8 cellular contexts compared by ENCODE assay signal in the genomic region with DNA sequence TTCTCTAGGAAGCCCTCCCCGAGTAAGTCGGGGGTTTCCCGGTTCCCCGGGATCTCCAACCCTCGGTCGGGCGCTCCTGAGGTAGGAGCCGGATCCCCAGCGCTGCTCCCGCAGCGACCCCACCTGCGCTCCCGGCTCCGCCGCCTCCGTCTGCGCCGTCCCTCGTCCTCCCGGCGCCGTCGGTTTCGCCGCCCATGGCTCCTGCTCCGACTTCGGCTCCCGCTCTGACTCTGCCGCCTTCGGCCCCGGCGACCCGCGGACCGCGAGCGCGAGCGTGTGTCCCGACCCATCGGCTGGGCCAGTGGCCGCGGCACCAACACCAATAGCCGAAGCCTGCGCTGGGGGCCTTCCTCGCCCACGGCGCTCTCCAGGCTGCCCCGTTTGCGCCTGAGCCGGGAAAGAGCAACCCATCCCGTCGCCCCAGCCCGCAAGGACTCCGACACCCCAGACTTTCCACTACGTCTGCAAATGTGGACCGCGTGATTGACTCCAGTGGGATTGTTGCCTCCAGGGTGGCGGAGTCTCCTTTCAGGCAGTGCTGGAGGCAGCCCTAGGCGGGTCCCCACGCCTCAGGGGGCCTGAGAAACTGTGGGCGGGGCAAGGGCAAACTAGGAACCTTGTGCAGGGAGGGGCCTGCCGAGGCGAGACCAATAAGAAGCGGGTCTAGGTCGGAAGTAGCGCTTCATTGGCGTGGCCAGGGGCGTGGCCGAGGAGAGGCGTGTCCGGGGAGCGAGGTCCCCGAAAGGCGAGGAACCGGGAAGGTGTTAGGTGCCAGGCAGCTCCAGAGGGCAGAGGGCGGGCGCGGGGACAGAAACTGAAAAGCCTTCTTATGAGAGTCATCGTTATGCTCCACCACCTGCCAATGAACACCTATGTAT. TPM values are rescaled to one million over a fixed set of nuclear protein-coding genes. Genes with fewer than 3 reads are reported as not detected.
DNase-seq lines count a peak whose midpoint lies in the region; ATAC-seq, FAIRE-seq and TF ChIP-seq lines count a peak whose summit lies in the region.

A gene (minus strand): TSS at position 318 of the 878 bp plus-strand sequence. CDS start 28 bp downstream, at position 290.

- H3K36me3 ChIP-seq in CD8-positive, alpha-beta memory T cell (ENCODE audit: insufficient read depth, low read length) = no peaks in the 10 kb centered on the region
- H3K36me3 ChIP-seq in NT2/D1 (ENCODE audit: insufficient read depth, insufficient read length, low read length) = peaks cover 40% of the 10 kb centered on the region
- H3K36me3 ChIP-seq in H1 (ENCODE audit: control insufficient read depth in 2 of 4, insufficient read depth in 4 of 4, low read length in 3 of 4) = peaks cover 2 to 8% (median 3%) of the 10 kb centered on the region in 4 experiments; a peak in 4 of 8 replicates

- H3K4me3 ChIP-seq in CD8-positive, alpha-beta memory T cell (ENCODE audit: low read length) = peak within 1 kb of the TSS; percentile 87
- peak within 1 kb of the TSS; percentile 94 for H3K4me3 ChIP-seq in NT2/D1 (ENCODE audit: insufficient read length, low read depth)
- H3K4me3 ChIP-seq in H1 (ENCODE audit: extremely low read depth in 1 of 4, insufficient read depth in 2 of 4, low read depth in 3 of 4, low read length in 4 of 4) = peak within 1 kb of the TSS; percentile 89 to 100 (median 97)

- 0 out of 4 replicates have a peak, but pooled peaks of 1 of the 3 experiments have one; percentile 1 for TF ChIP-seq CTCF in H1 (IDR thresholded peaks at IDR 0.05; ENCODE audit: control extremely low read depth in 1 of 3, insufficient read depth in 1 of 3, low read depth in 1 of 3, low read length in 3 of 3)

- TF ChIP-seq RAD21 in H1 (IDR thresholded peaks at IDR 0.05 in 1 of 2, conservative IDR thresholded peaks at IDR 0.05 in 1 of 2; ENCODE audit: low read depth in 2 of 2, low read length in 2 of 2) = no peak

- no peaks in the 10 kb centered on the region for H3K9me3 Mint-ChIP-seq in CD8-positive, alpha-beta memory T cell
- no peaks in the 10 kb centered on the region for H3K9me3 Mint-ChIP-seq in activated CD8-positive, alpha-beta memory T cell treated with anti-CD3 and anti-CD28 coated beads, Interleukin-2, amount 10 ng/mL, durations not matched to agents 7 days and 5 days (ENCODE audit: low read depth)
- H3K9me3 Mint-ChIP-seq in memory B cell = no peaks in the 10 kb centered on the region

- H3K23me2 ChIP-seq in H1 (ENCODE audit: low read depth, low read length) = peaks cover 4% of the 10 kb centered on the region

- peak within 1 kb of the TSS; percentile 100 for H2BK15ac ChIP-seq in H1 (ENCODE audit: low read length)

- TF ChIP-seq POLR2A in H1 (IDR thresholded peaks at IDR 0.05; ENCODE audit: control extremely low read depth in 1 of 2, low read depth in 2 of 2, low read length in 2 of 2) = peak in 1 of 2 experiments; percentile 92; a peak in 2 of 3 replicates

- H3K4me3 Mint-ChIP-seq in CD8-positive, alpha-beta memory T cell = peak within 1 kb of the TSS; percentile 78 to 99 (median 96)
- peak within 1 kb of the TSS; percentile 86 for H3K4me3 Mint-ChIP-seq in activated CD8-positive, alpha-beta memory T cell treated with anti-CD3 and anti-CD28 coated beads, Interleukin-2, amount 10 ng/mL, durations not matched to agents 7 days and 5 days
- H3K4me3 Mint-ChIP-seq in memory B cell = peak within 1 kb of the TSS; percentile 97

- peaks cover 0 to 37% (median 4%) of the 10 kb centered on the region in 3 donors for H3K36me3 Mint-ChIP-seq in CD8-positive, alpha-beta memory T cell
- H3K36me3 Mint-ChIP-seq in activated CD8-positive, alpha-beta memory T cell treated with anti-CD3 and anti-CD28 coated beads, Interleukin-2, amount 10 ng/mL, durations not matched to agents 7 days and 5 days = peaks cover 5% of the 10 kb centered on the region
- peaks cover 4% of the 10 kb centered on the region for H3K36me3 Mint-ChIP-seq in memory B cell

- H4K8ac ChIP-seq in H1 (ENCODE audit: extremely low read depth, insufficient read depth, low read length) = peak within 1 kb of the TSS; percentile 100

- DNase-seq in CD8-positive, alpha-beta memory T cell = peak; percentile 98 to 99 (median 99)
- DNase-seq in HUDEP-2 (lab: John Stamatoyannopoulos, UW; ENCODE audit: unreplicated experiment in 76 of 76) (peak; percentile 80 to 100 (median 99)), NT2/D1 (ENCODE audit: low read depth, low spot score) (peak; percentile 97), H1 (ENCODE audit: low read depth in 1 of 2, low spot score in 2 of 2) (peak; percentile 93 to 98), memory B cell (ENCODE audit: low spot score in 2 of 2) (peak; percentile 98 to 99)
- peak; percentile 99 for DNase-seq in activated CD8-positive, alpha-beta memory T cell treated with anti-CD3 and anti-CD28 coated beads, Interleukin-2, amount 10 ng/mL, durations not matched to agents 7 days and 5 days
- DNase-seq in stimulated activated CD8-positive, alpha-beta memory T cell treated with anti-CD3 and anti-CD28 coated beads, Interleukin-12 subunit alpha, Interleukin-12 subunit beta, amount 100 ng/mL, for 24 hours (ENCODE audit: extremely low read depth) = peak; percentile 97

- 0 out of 2 replicates have a peak within 1 kb of the TSS, but pooled peaks have one; percentile 91 for H2BK20ac ChIP-seq in H1 (ENCODE audit: low read length)

- peak within 1 kb of the TSS; percentile 98 for H3K18ac ChIP-seq in H1 (ENCODE audit: extremely low read depth, low read length)

- H3K9me3 ChIP-seq in CD8-positive, alpha-beta memory T cell (ENCODE audit: low read length) = no peaks in the 10 kb centered on the region
- H3K9me3 ChIP-seq in NT2/D1 (ENCODE audit: insufficient read depth, low read length) = no peaks in the 10 kb centered on the region
- no peaks in the 10 kb centered on the region for H3K9me3 ChIP-seq in H1 (ENCODE audit: insufficient read depth in 2 of 2, low read depth in 1 of 2, low read length in 1 of 2)

- peaks cover 20% of the 10 kb centered on the region for H3K4me1 ChIP-seq in CD8-positive, alpha-beta memory T cell (ENCODE audit: insufficient read depth, low read length)
- H3K4me1 ChIP-seq in NT2/D1 (ENCODE audit: insufficient read depth, insufficient read length) = peaks cover 4% of the 10 kb centered on the region
- H3K4me1 ChIP-seq in H1 (replicated peaks in 1 of 4; ENCODE audit: control insufficient read depth in 3 of 4, insufficient read depth in 4 of 4, low read length in 3 of 4) = peaks cover 0 to 6% (median 2%) of the 10 kb centered on the region in 4 experiments; a peak in 4 of 7 replicates

- peaks cover 12% of the 10 kb centered on the region for H3K79me1 ChIP-seq in H1 (ENCODE audit: low read depth, low read length)

- CTCF ChIA-PET in CD8-positive, alpha-beta memory T cell (lab: Charles Lee) = no interaction called here
- CTCF ChIA-PET in activated CD8-positive, alpha-beta memory T cell treated with anti-CD3 and anti-CD28 coated beads, Interleukin-2, amount 10 ng/mL, durations not matched to agents 7 days and 5 days (lab: Charles Lee) = interaction anchor here (0.6 to 1.6 kb wide), 7 partner anchors 10 to 195 kb away, joined by 3 to 4 read pairs (median 3); no protein-coding TSS in a partner anchor
- CTCF ChIA-PET in H1 (lab: Charles Lee; ENCODE audit: partially characterized antibody) = interaction anchor here (1.2 to 1.3 kb wide), 2 partner anchors 42 to 844 kb away, joined by 3 read pairs; a partner anchor contains a TSS

- H3K4me1 Mint-ChIP-seq in CD8-positive, alpha-beta memory T cell = peaks cover 26 to 36% (median 36%) of the 10 kb centered on the region in 3 donors
- H3K4me1 Mint-ChIP-seq in activated CD8-positive, alpha-beta memory T cell treated with anti-CD3 and anti-CD28 coated beads, Interleukin-2, amount 10 ng/mL, durations not matched to agents 7 days and 5 days = peaks cover 24% of the 10 kb centered on the region
- peaks cover 19% of the 10 kb centered on the region for H3K4me1 Mint-ChIP-seq in memory B cell

- H4K20me1 ChIP-seq in H1 (replicated peaks in 1 of 2; ENCODE audit: control insufficient read depth in 1 of 2, insufficient read depth in 2 of 2, low read length in 2 of 2) = peaks cover 4 to 11% of the 10 kb centered on the region in 2 experiments

- POLR2A ChIA-PET in CD8-positive, alpha-beta memory T cell (lab: Charles Lee) = no interaction called here
- POLR2A ChIA-PET in H1 (lab: Charles Lee; ENCODE audit: partially characterized antibody) = interaction anchor here (1.1 to 1.5 kb wide), 4 partner anchors 9 to 126 kb away, joined by 4 to 5 read pairs (median 4); no protein-coding TSS in a partner anchor

- TF ChIP-seq EP300 in H1 (IDR thresholded peaks at IDR 0.05; ENCODE audit: borderline replicate concordance in 1 of 2, low read depth in 2 of 2, low read length in 2 of 2) = 0 out of 3 replicates have a peak, but pooled peaks of 1 of the 2 experiments have one; percentile 19

- H4K5ac ChIP-seq in H1 (ENCODE audit: insufficient read length, low read depth, low read length) = peak within 1 kb of the TSS; percentile 100

- no peaks in the 10 kb centered on the region for H3K27me3 Mint-ChIP-seq in CD8-positive, alpha-beta memory T cell
- H3K27me3 Mint-ChIP-seq in activated CD8-positive, alpha-beta memory T cell treated with anti-CD3 and anti-CD28 coated beads, Interleukin-2, amount 10 ng/mL, durations not matched to agents 7 days and 5 days = no peaks in the 10 kb centered on the region
- H3K27me3 Mint-ChIP-seq in memory B cell = no peaks in the 10 kb centered on the region

- H2AFZ ChIP-seq in H1 (ENCODE audit: low read length) = peak within 1 kb of the TSS; percentile 81; the same call in 1 of the 2 replicates

- H3K23ac ChIP-seq in H1 (ENCODE audit: insufficient read length) = no peak within 1 kb of the TSS

- H2BK120ac ChIP-seq in H1 (replicated peaks; ENCODE audit: low read depth, low read length) = peak within 1 kb of the TSS; percentile 41

- peaks cover 9 to 24% of the 10 kb centered on the region in 2 experiments for H3K79me2 ChIP-seq in H1 (ENCODE audit: control insufficient read depth in 1 of 2, insufficient read depth in 2 of 2, low read length in 2 of 2)

- ATAC-seq in GM21360 (IDR thresholded peaks at IDR 0.05; ENCODE audit: unreplicated experiment) = peak; percentile 82
- peak; percentile 98 for ATAC-seq in activated CD8-positive, alpha-beta memory T cell treated with anti-CD3 and anti-CD28 coated beads, Interleukin-2, amount 10 ng/mL, durations not matched to agents 7 days and 5 days
- ATAC-seq in memory B cell (ENCODE audit: low read depth) = peak; percentile 95

- peak within 1 kb of the TSS; percentile 99 for H3K56ac ChIP-seq in H1 (replicated peaks; ENCODE audit: insufficient read length, low read depth, low read length)

- peak; percentile 75 for FAIRE-seq in H1 (lab: Jason Lieb, UNC)

- no peaks in the 10 kb centered on the region for H3K27me3 ChIP-seq in CD8-positive, alpha-beta memory T cell (ENCODE audit: insufficient read depth, low read length, poor library complexity, severe bottlenecking)
- no peaks in the 10 kb centered on the region for H3K27me3 ChIP-seq in NT2/D1 (ENCODE audit: insufficient read depth, insufficient read length)
- H3K27me3 ChIP-seq in H1 (replicated peaks in 1 of 4; ENCODE audit: control insufficient read depth in 3 of 4, extremely low read depth in 1 of 4, insufficient read depth in 3 of 4, low read length in 3 of 4) = no peaks in the 10 kb centered on the region

- H3K27ac ChIP-seq in CD8-positive, alpha-beta memory T cell (ENCODE audit: low read depth, low read length) = peak within 1 kb of the TSS; percentile 77
- peak within 1 kb of the TSS; percentile 100 for H3K27ac ChIP-seq in H1 (ENCODE audit: low read depth, low read length)

- H3K9ac ChIP-seq in NT2/D1 (ENCODE audit: insufficient read length, low read depth) (peak within 1 kb of the TSS; percentile 93), H1 (replicated peaks in 1 of 4; ENCODE audit: extremely low read depth in 1 of 4, low read depth in 3 of 4, low read length in 3 of 4) (peak within 1 kb of the TSS; percentile 96 to 99 (median 98))

- peak within 1 kb of the TSS; percentile 17 for H3K4ac ChIP-seq in H1 (replicated peaks; ENCODE audit: insufficient read length, low read depth, low read length)

- H2BK5ac ChIP-seq in H1 (ENCODE audit: low read depth, low read length) = peak within 1 kb of the TSS; percentile 99

- H3K4me2 ChIP-seq in H1 (ENCODE audit: insufficient read depth in 1 of 2, low read depth in 2 of 2, low read length in 2 of 2) = peak within 1 kb of the TSS; percentile 91 to 100

- H3K27ac Mint-ChIP-seq in CD8-positive, alpha-beta memory T cell = peak within 1 kb of the TSS; percentile 91 to 100 (median 98)
- H3K27ac Mint-ChIP-seq in activated CD8-positive, alpha-beta memory T cell treated with anti-CD3 and anti-CD28 coated beads, Interleukin-2, amount 10 ng/mL, durations not matched to agents 7 days and 5 days = peak within 1 kb of the TSS; percentile 98
- H3K27ac Mint-ChIP-seq in memory B cell = peak within 1 kb of the TSS; percentile 98

- H3K14ac ChIP-seq in H1 (ENCODE audit: insufficient read length) = no peak within 1 kb of the TSS

- H2BK12ac ChIP-seq in H1 (ENCODE audit: low read depth, low read length) = peak within 1 kb of the TSS; percentile 93

- no peak within 1 kb of the TSS for H2AK5ac ChIP-seq in H1 (ENCODE audit: low read depth, low read length)

- WGBS in H1 (ENCODE audit: extremely low coverage in 1 of 2, insufficient coverage in 1 of 2, insufficient read length in 1 of 2, insufficient replicate concordance in 2 of 2, low coverage in 1 of 2, low lambda C conversion rate in 2 of 2, missing lambda C conversion rate in 1 of 2), 2 experiments = 2% methylated on average over 63 of the region's 80 CpGs; no CpG with 5 or more reads in 1 of the 2 experiments

- peak within 1 kb of the TSS; percentile 100 for H4K91ac ChIP-seq in H1 (replicated peaks; ENCODE audit: insufficient read length, low read length)

RNA-seq across cellular contexts. Expression of the gene that starts here (rescaled TPM):
- 10 to 100 TPM; 37.2 to 39.5 TPM for total RNA-seq in CD8-positive, alpha-beta memory T cell
- 16.8 TPM for polyA plus RNA-seq in CD8-positive, alpha-beta memory T cell
- 10 to 100 TPM; 33.4 to 33.7 TPM for total RNA-seq in activated CD8-positive, alpha-beta memory T cell treated with anti-CD3 and anti-CD28 coated beads, Interleukin-2, amount 10 ng/mL, durations not matched to agents 7 days and 5 days
- 29.9 and 36.2 TPM in 2 replicates for total RNA-seq in H1 (2021; fragmentation: NEBNext Ultra II Directional; extraction: Animal tissue kit (Norgen Biotek cat#: 25700))
- polyA plus RNA-seq in H1 (2011; rRNA removed) = 25.8 and 44.1 TPM in 2 replicates
- 33.5 TPM for polyA plus RNA-seq in H1 (2011; cell fraction: cytosol; rRNA removed)
- polyA plus RNA-seq in H1 (2011; cell fraction: nucleus; rRNA removed) = 65.4 TPM
- polyA plus RNA-seq in H1 (2012, experiment 1 of 2) = 15.6 to 34.3 TPM (median 26.9 TPM) in 4 replicates
- polyA plus RNA-seq in H1 (2012, experiment 2 of 2) = 19.2 TPM
- polyA plus RNA-seq in H1 (2013, experiment 1 of 2) = 28.0 TPM
- 26.4 TPM for polyA plus RNA-seq in H1 (2013, experiment 2 of 2)
- 7.5 and 9.4 TPM in 2 replicates for polyA minus RNA-seq in H1 (2011; rRNA and poly(A)+ RNA removed)
- 17.5 TPM for polyA minus RNA-seq in H1 (2011; cell fraction: cytosol; rRNA and poly(A)+ RNA removed)
- 16.0 TPM for polyA minus RNA-seq in H1 (2011; cell fraction: nucleus; rRNA and poly(A)+ RNA removed)

Comparison
In these comparisons a context has a peak if more than half of its experiments do, and no peak if none do; other contexts are left out.
1. Peak in every context shown above with its lines: DNase-seq, ATAC-seq, H3K4me3 ChIP-seq and H3K27ac ChIP-seq.